ENCODE assay signal across 1 cellular context in the genomic region with DNA sequence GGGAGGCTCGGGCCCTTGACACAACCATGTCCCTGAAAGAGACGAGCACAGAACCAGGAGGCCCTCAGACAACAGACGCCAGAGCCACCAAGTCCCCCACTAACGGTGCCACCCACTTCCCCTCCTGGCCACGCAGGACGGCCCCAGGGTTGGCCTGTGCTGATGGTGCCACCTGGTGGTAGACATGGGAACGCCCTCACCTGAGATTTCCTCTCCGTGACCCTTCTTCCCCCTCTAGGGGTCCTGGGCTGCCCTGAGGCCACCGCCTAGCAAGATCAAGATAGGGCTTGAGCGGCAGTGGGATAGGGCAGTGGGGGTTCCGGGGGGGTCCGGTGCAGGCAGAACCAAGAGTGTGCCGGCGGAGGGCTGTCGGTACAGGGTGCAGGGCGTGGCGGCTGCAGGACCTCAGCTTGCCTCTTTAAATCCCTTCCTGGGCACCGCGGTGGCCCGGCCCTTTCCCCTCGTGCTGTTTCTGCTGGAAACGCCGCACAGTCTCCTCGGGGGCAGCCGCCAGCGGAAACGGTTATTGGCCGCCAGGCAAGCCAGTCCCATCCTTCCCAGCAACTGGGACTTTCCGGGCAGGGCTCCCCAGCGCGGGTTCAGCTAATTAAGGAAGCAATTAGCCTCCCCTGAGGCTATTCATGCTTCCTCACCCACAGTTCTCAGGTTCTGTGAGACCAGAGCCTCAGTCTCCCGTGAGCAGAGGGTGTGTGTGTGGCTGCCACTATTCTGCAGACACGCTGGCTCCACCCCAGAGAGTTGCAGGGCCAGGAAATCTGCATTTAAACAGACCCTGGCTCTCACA.
A peak's percentile ranks its signal among the peaks of the same experiment; 100 is the strongest.
TF ChIP-seq lines count a peak whose summit lies in the region.

No MANE protein-coding gene starts in this region.

TF ChIP-seq in A549, 52 proteins besides CTCF, POLR2A, EP300 and RAD21:
- TF ChIP-seq KDM5A (IDR thresholded peaks at IDR 0.05) (peak; percentile 86), SMC3 (IDR thresholded peaks at IDR 0.05) (peak; percentile 93), CBX8 (IDR thresholded peaks at IDR 0.05) (no peak)
